ENCODE assay signal across 8 cellular contexts in the genomic region with DNA sequence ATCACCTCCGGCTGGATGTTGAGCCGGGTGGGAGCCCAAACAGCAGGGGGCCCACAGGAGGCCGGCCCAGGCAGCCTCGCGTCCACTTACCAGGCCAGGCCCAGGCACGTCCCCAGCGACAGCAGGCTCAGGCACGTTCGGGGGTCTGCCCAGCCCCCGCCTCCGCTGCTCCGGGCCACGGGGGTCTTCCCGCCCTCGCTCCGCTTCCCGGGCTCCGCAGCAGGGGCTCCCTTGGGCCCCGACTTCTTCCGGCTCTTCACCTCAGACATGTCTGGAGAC.
DNase-seq lines count a peak whose midpoint lies in the region; ATAC-seq lines count a peak whose summit lies in the region.

No MANE protein-coding gene starts in this region.

- H3K4me3 Mint-ChIP-seq in activated naive CD4-positive, alpha-beta T cell treated with anti-CD3 and anti-CD28 coated beads, Interleukin-2, amount 50 U/mL, for 24 hours = peak overlapping the region; percentile 97
- H3K4me3 Mint-ChIP-seq in stimulated activated memory B cell treated with anti-CD40 and anti-IgM and Interleukin-4, amounts not matched to agents 10 μg/mL and 1 μg/mL and 100 μg/mL, for 72 hours = peak overlapping the region; percentile 95

- H3K27me3 Mint-ChIP-seq in activated naive CD4-positive, alpha-beta T cell treated with anti-CD3 and anti-CD28 coated beads, Interleukin-2, amount 50 U/mL, for 24 hours = no peaks in the 10 kb centered on the region
- no peaks in the 10 kb centered on the region for H3K27me3 Mint-ChIP-seq in stimulated activated memory B cell treated with anti-CD40 and anti-IgM and Interleukin-4, amounts not matched to agents 10 μg/mL and 1 μg/mL and 100 μg/mL, for 72 hours

- H3K9me3 Mint-ChIP-seq in activated naive CD4-positive, alpha-beta T cell treated with anti-CD3 and anti-CD28 coated beads, Interleukin-2, amount 50 U/mL, for 24 hours = no peaks in the 10 kb centered on the region
- no peaks in the 10 kb centered on the region for H3K9me3 Mint-ChIP-seq in stimulated activated memory B cell treated with anti-CD40 and anti-IgM and Interleukin-4, amounts not matched to agents 10 μg/mL and 1 μg/mL and 100 μg/mL, for 72 hours

- peaks cover 27% of the 10 kb centered on the region for H3K4me1 Mint-ChIP-seq in activated naive CD4-positive, alpha-beta T cell treated with anti-CD3 and anti-CD28 coated beads, Interleukin-2, amount 50 U/mL, for 24 hours
- peaks cover 17% of the 10 kb centered on the region for H3K4me1 Mint-ChIP-seq in stimulated activated memory B cell treated with anti-CD40 and anti-IgM and Interleukin-4, amounts not matched to agents 10 μg/mL and 1 μg/mL and 100 μg/mL, for 72 hours

- H3K4me3 ChIP-seq in iPS-11a (ENCODE audit: low read depth, low read length) = peak overlapping the region; percentile 88

- ATAC-seq in GM19468 (IDR thresholded peaks at IDR 0.05; ENCODE audit: extremely low read depth, unreplicated experiment) (peak; percentile 0), HG03521 (IDR thresholded peaks at IDR 0.05; ENCODE audit: unreplicated experiment) (peak; percentile 11)
- ATAC-seq in stimulated activated memory B cell treated with anti-CD40 and anti-IgM and Interleukin-4, amounts not matched to agents 10 μg/mL and 1 μg/mL and 100 μg/mL, for 72 hours = peak; percentile 51

- DNase-seq in GM03348 (ENCODE audit: low spot score) (peak; percentile 46), NCI-H187 treated with DMSO at 0.1 percent for 48 hours (lab: John Stamatoyannopoulos, UW) (no peak), NCI-H128 (lab: John Stamatoyannopoulos, UW; ENCODE audit: unreplicated experiment) (no peak)

- H3K27ac Mint-ChIP-seq in activated naive CD4-positive, alpha-beta T cell treated with anti-CD3 and anti-CD28 coated beads, Interleukin-2, amount 50 U/mL, for 24 hours = peak overlapping the region; percentile 90
- H3K27ac Mint-ChIP-seq in stimulated activated memory B cell treated with anti-CD40 and anti-IgM and Interleukin-4, amounts not matched to agents 10 μg/mL and 1 μg/mL and 100 μg/mL, for 72 hours = peak overlapping the region; percentile 97

- H3K36me3 Mint-ChIP-seq in activated naive CD4-positive, alpha-beta T cell treated with anti-CD3 and anti-CD28 coated beads, Interleukin-2, amount 50 U/mL, for 24 hours = peaks cover 3% of the 10 kb centered on the region
- peaks cover 3% of the 10 kb centered on the region for H3K36me3 Mint-ChIP-seq in stimulated activated memory B cell treated with anti-CD40 and anti-IgM and Interleukin-4, amounts not matched to agents 10 μg/mL and 1 μg/mL and 100 μg/mL, for 72 hours

Comparison
In these comparisons a context has a peak if more than half of its experiments do, and no peak if none do; other contexts are left out.
1. ATAC-seq: peak in every context shown above with its lines; median percentile 51 in stimulated activated memory B cell treated with anti-CD40 and anti-IgM and Interleukin-4, amounts not matched to agents 10 μg/mL and 1 μg/mL and 100 μg/mL, for 72 hours; 11 in HG03521; 0 in GM19468.